ENCODE assay signal across 6 cellular contexts in the genomic region with DNA sequence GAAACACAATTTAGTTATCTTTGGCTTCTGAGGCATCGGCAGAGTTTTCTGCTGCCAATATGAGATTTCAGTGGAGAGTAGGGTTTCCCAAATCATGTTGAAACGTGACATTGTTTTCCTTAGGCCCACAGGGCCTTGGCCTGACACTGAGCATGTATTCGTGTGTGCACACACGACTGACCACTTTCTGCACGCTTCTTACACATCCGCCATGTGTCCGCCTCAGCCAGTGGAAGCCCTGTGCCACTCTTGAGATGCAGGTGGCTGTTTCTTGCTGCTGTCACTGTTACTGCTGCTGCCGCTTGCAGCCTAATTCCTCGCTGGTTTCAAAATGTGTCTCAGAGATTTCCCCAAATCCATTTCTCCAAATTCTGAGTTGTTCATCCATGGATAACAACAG.
A peak's percentile ranks its signal among the peaks of the same experiment; 100 is the strongest.
DNase-seq lines count a peak whose midpoint lies in the region; ATAC-seq, FAIRE-seq and TF ChIP-seq lines count a peak whose summit lies in the region.
"Not testable (repeated sequence)": the region's sequence is repeated elsewhere in the genome, so short reads cannot be mapped to it uniquely, and the experiment has no call there.

No MANE protein-coding gene starts in this region.

- FAIRE-seq in K562 (lab: Jason Lieb, UNC), result peak; percentile 40
- not testable (repeated sequence) for FAIRE-seq in kidney (lab: Jason Lieb, UNC)

- POLR2A ChIA-PET in IMR-90 (lab: Charles Lee; ENCODE audit: unreplicated experiment); K562 (lab: Yijun Ruan, JAX): not testable (repeated sequence)

- H4K8ac ChIP-seq in IMR-90 (ENCODE audit: low read depth in 2 of 2, low read length in 2 of 2), result not testable (repeated sequence)

- H3K4ac ChIP-seq in IMR-90 (ENCODE audit: low read depth, low read length), result peak overlapping the region; percentile 56; the same call in 1 of the 2 replicates

- not testable (repeated sequence) for H3K18ac ChIP-seq in IMR-90 (ENCODE audit: low read depth, low read length)

- H3K9ac ChIP-seq in IMR-90 (ENCODE audit: low read depth, low read length); OCI-LY3 (ENCODE audit: low read length); K562 (ENCODE audit: insufficient read depth in 1 of 2, low read depth in 2 of 2, low read length in 2 of 2); kidney (ENCODE audit: low read length in 2 of 2): not testable (repeated sequence)

- H2AFZ ChIP-seq in IMR-90 (replicated peaks; ENCODE audit: low read length, poor library complexity); OCI-LY3 (ENCODE audit: low read depth, low read length); K562 (ENCODE audit: low read depth, low read length): not testable (repeated sequence)

- H3K23ac ChIP-seq in IMR-90 (ENCODE audit: low read depth, low read length), result not testable (repeated sequence)

- not testable (repeated sequence) for TF ChIP-seq EP300 in K562 (IDR thresholded peaks at IDR 0.05; ENCODE audit: low read length)

- not testable (repeated sequence) for H3K27me3 ChIP-seq in IMR-90 (ENCODE audit: control insufficient read depth, insufficient read depth, low read length); OCI-LY3 (ENCODE audit: low read depth, low read length); K562 (ENCODE audit: control insufficient read depth in 2 of 2, insufficient read depth in 2 of 2, low read length in 2 of 2); thyroid gland

- not testable (repeated sequence) for H3K14ac ChIP-seq in IMR-90 (replicated peaks; ENCODE audit: low read depth, low read length)

- H3K36me3 ChIP-seq in IMR-90 (ENCODE audit: control insufficient read depth, insufficient read depth, low read length); OCI-LY3 (replicated peaks; ENCODE audit: low read depth, low read length); K562 (ENCODE audit: control insufficient read depth, insufficient read depth, low read length); kidney (ENCODE audit: control insufficient read depth in 1 of 2, insufficient read depth in 2 of 2, low read length in 2 of 2); thyroid gland: not testable (repeated sequence)

- H2AK9ac ChIP-seq in IMR-90 (replicated peaks; ENCODE audit: low read depth, low read length, poor library complexity), result not testable (repeated sequence)

- H3K27ac ChIP-seq in IMR-90 (ENCODE audit: insufficient read depth, low read length); K562 (ENCODE audit: extremely low read depth, low read depth, low read length); kidney (ENCODE audit: low read depth in 2 of 2, low read length in 2 of 2): not testable (repeated sequence)
- peak overlapping the region; percentile 59 for H3K27ac ChIP-seq in OCI-LY3 (ENCODE audit: low read length)
- H3K27ac ChIP-seq in thyroid gland, result peak overlapping the region in 2 of 3 donors; percentile 49 to 71

- H2BK20ac ChIP-seq in IMR-90 (ENCODE audit: low read depth, low read length), result 0 out of 2 replicates have a peak overlapping the region, but pooled peaks have one; percentile 53

- not testable (repeated sequence) for BruUV-seq in IMR-90 (replicated peaks; lab: Mats Ljungman, UMichigan); K562 (replicated peaks; lab: Mats Ljungman, UMichigan)

- TF ChIP-seq RAD21 in IMR-90 (IDR thresholded peaks at IDR 0.05; ENCODE audit: low read length); K562 (CRISPR knock-in tag; conservative IDR thresholded peaks at IDR 0.05 in 1 of 2, IDR thresholded peaks at IDR 0.05 in 1 of 2): not testable (repeated sequence)

- CTCF ChIA-PET in IMR-90 (lab: Yijun Ruan, JAX); K562 (lab: Yijun Ruan, JAX; ENCODE audit: low intra/inter-chr PET ratio): not testable (repeated sequence)

- dilution Hi-C loops in IMR-90 (cut with HindIII; ENCODE audit: low sequenced_read_pairs, unreplicated experiment), result not testable (repeated sequence)

- in situ Hi-C loops in IMR-90 (cut with MboI; ENCODE audit: low sequenced_read_pairs); K562 (cut with MboI): not testable (repeated sequence)

- peak overlapping the region; percentile 40; the same call in 1 of the 2 replicates for H2BK120ac ChIP-seq in IMR-90 (ENCODE audit: low read depth, low read length)

- H3K79me1 ChIP-seq in IMR-90 (ENCODE audit: low read depth in 1 of 2, low read length in 2 of 2), result not testable (repeated sequence)

- H2BK15ac ChIP-seq in IMR-90 (ENCODE audit: low read depth, low read length), result not testable (repeated sequence)

- no CpG with 5 or more reads among the region's 9 CpGs for WGBS in IMR-90 (ENCODE audit: extremely low coverage in 2 of 2, insufficient read length in 1 of 2), 2 experiments
- 13% methylated on average over 5 of the region's 9 CpGs for WGBS in K562 (ENCODE audit: insufficient coverage, low coverage, missing lambda C conversion rate)
- WGBS in thyroid gland, 2 donors, result 46 to 59% methylated on average over 5 to 6 of the region's 9 CpGs

- not testable (repeated sequence) for H2BK5ac ChIP-seq in IMR-90 (ENCODE audit: low read depth, low read length, poor library complexity, severe bottlenecking)

- not testable (repeated sequence) for H3K79me2 ChIP-seq in OCI-LY3 (ENCODE audit: low read length); K562 (ENCODE audit: control insufficient read depth, insufficient read depth, low read length)

- H3K4me3 ChIP-seq in IMR-90 (ENCODE audit: insufficient read depth, low read depth, low read length); OCI-LY3 (ENCODE audit: low read length); K562; kidney (ENCODE audit: low read length in 2 of 2); thyroid gland (replicated peaks in 1 of 3): not testable (repeated sequence)

- intact Hi-C loops in IMR-90 (cut with micrococcal nuclease); K562 (cut with micrococcal nuclease); kidney (cut with DNase I); thyroid gland (cut with DNase I): not testable (repeated sequence)

- ATAC-seq in IMR-90 (ENCODE audit: low read depth); K562: not testable (repeated sequence)

- H3K4me1 ChIP-seq in IMR-90 (ENCODE audit: control insufficient read depth, insufficient read depth, low read length), result peaks cover 14% of the 10 kb centered on the region
- H3K4me1 ChIP-seq in OCI-LY3 (ENCODE audit: low read length), result peaks cover 70% of the 10 kb centered on the region
- not testable (repeated sequence) for H3K4me1 ChIP-seq in K562 (replicated peaks in 1 of 2; ENCODE audit: control insufficient read depth in 2 of 2, insufficient read depth in 2 of 2, low read length in 2 of 2); kidney (ENCODE audit: control insufficient read depth in 1 of 2, insufficient read depth in 1 of 2, low read depth in 1 of 2, low read length in 2 of 2)
- peaks cover 0 to 23% of the 10 kb centered on the region in 2 donors for H3K4me1 ChIP-seq in thyroid gland

- H2AK5ac ChIP-seq in IMR-90 (ENCODE audit: low read depth, low read length), result peak overlapping the region; percentile 82; the same call in 1 of the 2 replicates

- TF ChIP-seq CTCF in IMR-90 (conservative IDR thresholded peaks at IDR 0.05; ENCODE audit: low read depth, low read length); OCI-LY3 (IDR thresholded peaks at IDR 0.05; ENCODE audit: low read depth, low read length); K562 (IDR thresholded peaks at IDR 0.05 in 2 of 3, conservative IDR thresholded peaks at IDR 0.05 in 1 of 3; ENCODE audit: insufficient read depth in 2 of 3, low read depth in 1 of 3, low read length in 3 of 3); kidney (IDR thresholded peaks at IDR 0.05; ENCODE audit: borderline replicate concordance, extremely low read depth, insufficient read depth); thyroid gland (IDR thresholded peaks at IDR 0.05): not testable (repeated sequence)

- H3K56ac ChIP-seq in IMR-90 (ENCODE audit: extremely low read depth, insufficient read depth, low read length), result not testable (repeated sequence)

- H4K91ac ChIP-seq in IMR-90 (ENCODE audit: insufficient read depth, low read depth, low read length), result not testable (repeated sequence)

- not testable (repeated sequence) for H3K9me3 ChIP-seq in IMR-90 (ENCODE audit: control insufficient read depth, insufficient read depth, low read length); OCI-LY3 (ENCODE audit: insufficient read depth, low read length); K562 (replicated peaks; ENCODE audit: control insufficient read depth, insufficient read depth, low read depth, low read length); kidney (ENCODE audit: control insufficient read depth in 1 of 2, low read length in 2 of 2); thyroid gland

- not testable (repeated sequence) for H4K5ac ChIP-seq in IMR-90 (ENCODE audit: low read depth, low read length)

- H3K4me2 ChIP-seq in IMR-90 (ENCODE audit: low read depth, low read length); OCI-LY3 (ENCODE audit: low read length); K562 (ENCODE audit: insufficient read depth, low read length): not testable (repeated sequence)

- not testable (repeated sequence) for H3K9me1 ChIP-seq in IMR-90 (ENCODE audit: insufficient read depth, low read length); K562 (ENCODE audit: control insufficient read depth, insufficient read depth, low read length)

- not testable (repeated sequence) for H4K20me1 ChIP-seq in IMR-90 (ENCODE audit: insufficient read depth, low read length); OCI-LY3 (ENCODE audit: insufficient read depth, low read length); K562 (replicated peaks; ENCODE audit: control insufficient read depth, insufficient read depth, low read length)

- not testable (repeated sequence) for DNase-seq in IMR-90; K562 (ENCODE audit: extremely low read depth in 1 of 4, low spot score in 3 of 4)
- DNase-seq in islet precursor cell, result peak; percentile 29
- DNase-seq in kidney, result peak; percentile 22
- peak; percentile 68 to 69 for DNase-seq in thyroid gland

- not testable (repeated sequence) for TF ChIP-seq POLR2A in IMR-90 (IDR thresholded peaks at IDR 0.05; ENCODE audit: low read depth, low read length); K562 (conservative IDR thresholded peaks at IDR 0.05); thyroid gland (IDR thresholded peaks at IDR 0.05)
